ENCODE assay signal across 30 cellular contexts in genomic region chr13:91690944-91691343, GRCh38.
"Had no signal": no experiment of that assay in that cellular context is flagged by ENCODE, and none has a peak within 500 bp of the region (broad histone marks: within the 10 kb centered on the region; RNA-seq: fewer than 3 reads in every experiment).

No MANE protein-coding gene starts in this region.

- H3K36me3 ChIP-seq: neural progenitor cell, ovary, right lobe of liver, sigmoid colon, suprapubic skin, tibial artery, transverse colon, upper lobe of right lung, uterus had no signal

- H3K27ac Mint-ChIP-seq: natural killer cell; nephron; neural progenitor cell; progenitor cell of endocrine pancreas; stimulated activated memory B cell treated with anti-CD40 and anti-IgM and Interleukin-4, amounts not matched to agents 10 μg/mL and 1 μg/mL and 100 μg/mL, for 72 hours; stimulated activated naive CD8-positive, alpha-beta T cell treated with anti-CD3 and anti-CD28 coated beads, Interleukin-15, amount 100 ng/mL, for 72 hours; type B pancreatic cell had no signal

- H3K79me2 ChIP-seq: parathyroid adenoma had no signal

- ATAC-seq: natural killer cell; psoas muscle; right cardiac atrium; right lobe of liver; stimulated activated memory B cell treated with anti-CD40 and anti-IgM and Interleukin-4, amounts not matched to agents 10 μg/mL and 1 μg/mL and 100 μg/mL, for 72 hours; stimulated activated naive CD8-positive, alpha-beta T cell treated with anti-CD3 and anti-CD28 coated beads, Interleukin-15, amount 100 ng/mL, for 72 hours; stimulated activated naive CD8-positive, alpha-beta T cell treated with anti-CD3 and anti-CD28 coated beads, Interleukin-15, Interleukin-2, amounts not matched to agents 100 U/mL and 50 U/mL, for 24 hours; upper lobe of right lung had no signal

- H3K4me3 Mint-ChIP-seq: natural killer cell; nephron; neural progenitor cell; stimulated activated memory B cell treated with anti-CD40 and anti-IgM and Interleukin-4, amounts not matched to agents 10 μg/mL and 1 μg/mL and 100 μg/mL, for 72 hours; stimulated activated naive CD8-positive, alpha-beta T cell treated with anti-CD3 and anti-CD28 coated beads, Interleukin-15, amount 100 ng/mL, for 72 hours; type B pancreatic cell had no signal

- H3K4me1 ChIP-seq: neural progenitor cell, parathyroid adenoma, psoas muscle, right lobe of liver, sigmoid colon, suprapubic skin, testis, tibial artery, transverse colon, upper lobe of right lung, uterus had no signal

- H3K9ac ChIP-seq: neural progenitor cell, parathyroid adenoma had no signal

- H3K27me3 Mint-ChIP-seq: progenitor cell of endocrine pancreas; stimulated activated memory B cell treated with anti-CD40 and anti-IgM and Interleukin-4, amounts not matched to agents 10 μg/mL and 1 μg/mL and 100 μg/mL, for 72 hours; stimulated activated naive CD8-positive, alpha-beta T cell treated with anti-CD3 and anti-CD28 coated beads, Interleukin-15, amount 100 ng/mL, for 72 hours; type B pancreatic cell had no signal

- H3K27ac ChIP-seq: neural progenitor cell, ovary, parathyroid adenoma, psoas muscle, right lobe of liver, sigmoid colon, suprapubic skin, testis, tibial artery, transverse colon, upper lobe of right lung, uterus had no signal

- H3K27me3 ChIP-seq: neural progenitor cell, ovary, right lobe of liver, sigmoid colon, suprapubic skin, testis, tibial artery, transverse colon, upper lobe of right lung, uterus had no signal

- H3K9me3 ChIP-seq: ovary, psoas muscle, right lobe of liver, sigmoid colon, suprapubic skin, testis, tibial artery, transverse colon, upper lobe of right lung, uterus had no signal

- H2AFZ ChIP-seq: neural progenitor cell, parathyroid adenoma had no signal

- H3K4me2 ChIP-seq: neural progenitor cell had no signal

- H3K36me3 Mint-ChIP-seq: natural killer cell; neural progenitor cell; stimulated activated memory B cell treated with anti-CD40 and anti-IgM and Interleukin-4, amounts not matched to agents 10 μg/mL and 1 μg/mL and 100 μg/mL, for 72 hours; type B pancreatic cell had no signal

- H3K9me3 Mint-ChIP-seq: nephron; neural progenitor cell; stimulated activated memory B cell treated with anti-CD40 and anti-IgM and Interleukin-4, amounts not matched to agents 10 μg/mL and 1 μg/mL and 100 μg/mL, for 72 hours; stimulated activated naive CD8-positive, alpha-beta T cell treated with anti-CD3 and anti-CD28 coated beads, Interleukin-15, amount 100 ng/mL, for 72 hours; type B pancreatic cell had no signal

- H3K4me3 ChIP-seq: neural progenitor cell, ovary, psoas muscle, right lobe of liver, sigmoid colon, suprapubic skin, testis, tibial artery, transverse colon, upper lobe of right lung, uterus had no signal

- DNase-seq: natural killer cell; occipital lobe; ovary; posterior cingulate gyrus; psoas muscle; right cardiac atrium; right lobe of liver; sigmoid colon; small intestine; stimulated activated CD4-positive, alpha-beta T cell treated with anti-CD3 and anti-CD28 coated beads, Interleukin-15, amount 100 ng/mL, for 24 hours; stimulated activated CD4-positive, alpha-beta T cell treated with anti-CD3 and anti-CD28 coated beads, Interleukin-2, amount 100 ng/mL, for 24 hours; stimulated activated CD4-positive, alpha-beta T cell treated with anti-CD3 and anti-CD28 coated beads, Interleukin-4, amount 100 ng/mL, for 1 hour; stimulated activated CD4-positive, alpha-beta T cell treated with anti-CD3 and anti-CD28 coated beads, Interleukin-4, amount 100 ng/mL, for 4 hours; stimulated activated CD8-positive, alpha-beta memory T cell treated with anti-CD3 and anti-CD28 coated beads, Interleukin-4, amount 100 ng/mL, for 48 hours; stimulated activated naive CD4-positive, alpha-beta T cell; stimulated activated naive CD8-positive, alpha-beta T cell treated with anti-CD3 and anti-CD28 coated beads, Interleukin-15, amount 100 ng/mL, for 72 hours; stimulated activated naive CD8-positive, alpha-beta T cell treated with anti-CD3 and anti-CD28 coated beads, Interleukin-15, Interleukin-2, amounts not matched to agents 100 U/mL and 50 U/mL, for 24 hours; substantia nigra; testis; tibial artery; transverse colon; upper lobe of right lung; uterus had no signal

- H3K4me1 Mint-ChIP-seq: natural killer cell; nephron; neural progenitor cell; stimulated activated memory B cell treated with anti-CD40 and anti-IgM and Interleukin-4, amounts not matched to agents 10 μg/mL and 1 μg/mL and 100 μg/mL, for 72 hours; stimulated activated naive CD8-positive, alpha-beta T cell treated with anti-CD3 and anti-CD28 coated beads, Interleukin-15, amount 100 ng/mL, for 72 hours had no signal
